In the genomic region with DNA sequence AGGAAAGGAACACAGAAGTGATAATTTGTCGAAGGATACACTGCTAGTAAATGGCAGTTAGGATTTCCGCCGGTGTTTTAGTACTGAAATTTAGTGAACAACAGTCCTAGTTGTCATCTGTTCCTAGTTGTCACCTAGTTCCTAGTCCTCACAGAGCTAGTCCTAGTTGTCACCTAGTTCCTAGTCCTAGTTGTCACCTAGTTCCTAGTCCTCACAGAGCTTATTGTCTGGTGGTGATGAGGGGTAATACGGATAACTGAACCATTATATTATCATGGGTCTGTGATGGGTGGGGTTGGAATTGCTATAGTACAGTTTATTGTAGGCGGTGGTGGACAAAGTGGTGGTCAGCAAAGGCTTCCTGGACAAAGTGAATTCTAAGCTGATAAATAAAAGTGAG, we compare ENCODE assay signal across 14 cellular contexts. TPM values are rescaled to one million over a fixed set of nuclear protein-coding genes. Genes with fewer than 3 reads are reported as not detected.
DNase-seq lines count a peak whose midpoint lies in the region; ATAC-seq, FAIRE-seq and TF ChIP-seq lines count a peak whose summit lies in the region.
"Had no signal": no experiment of that assay in that cellular context is flagged by ENCODE, and none has a peak within 500 bp of the region (broad histone marks: within the 10 kb centered on the region; RNA-seq: fewer than 3 reads in every experiment).

No MANE protein-coding gene starts in this region.

- no peak for DNase-seq in CD4-positive, alpha-beta T cell
- no peak for DNase-seq in HTR-8/SVneo (ENCODE audit: insufficient read length, low spot score)
- DNase-seq in activated naive CD8-positive, alpha-beta T cell treated with anti-CD3 and anti-CD28 coated beads, Interleukin-2, amount 10 ng/mL, durations not matched to agents 7 days and 5 days, result no peak
- DNase-seq in mesothelial cell of epicardium (ENCODE audit: low spot score in 2 of 2, unreplicated experiment in 2 of 2), result no peak
- DNase-seq in HUDEP-2 (lab: John Stamatoyannopoulos, UW; ENCODE audit: unreplicated experiment in 76 of 76), result no peak
- DNase-seq in OCI-M1 (lab: John Stamatoyannopoulos, UW), result no peak
- DNase-seq: aorta; DMS79 treated with DMSO at 0.1 percent for 48 hours; H7; NK-92 treated with Interleukin-12 subunit alpha and Interleukin-12 subunit beta, amount 100 ng/mL, for 24 hours; stimulated activated CD4-positive, alpha-beta T cell treated with anti-CD3 and anti-CD28 coated beads, Interleukin-15, amount 100 ng/mL, for 24 hours had no signal

- no peak overlapping the region for H3K27ac ChIP-seq in CD4-positive, alpha-beta T cell (ENCODE audit: low read depth, low read length)
- H3K27ac ChIP-seq: VCaP had no signal

- no peak for ATAC-seq in CD4-positive, alpha-beta T cell (ENCODE audit: poor library complexity)
- ATAC-seq in activated naive CD8-positive, alpha-beta T cell treated with anti-CD3 and anti-CD28 coated beads, Interleukin-2, amount 10 ng/mL, durations not matched to agents 7 days and 5 days (ENCODE audit: low read depth), result no peak
- ATAC-seq in GM19035 (IDR thresholded peaks at IDR 0.05; ENCODE audit: unreplicated experiment) (no peak), GM21390 (IDR thresholded peaks at IDR 0.05; ENCODE audit: unreplicated experiment) (no peak)

- H3K4me1 Mint-ChIP-seq in CD4-positive, alpha-beta T cell (ENCODE audit: low read depth), result peaks cover 48% of the 10 kb centered on the region
- peaks cover 29% of the 10 kb centered on the region for H3K4me1 Mint-ChIP-seq in activated naive CD8-positive, alpha-beta T cell treated with anti-CD3 and anti-CD28 coated beads, Interleukin-2, amount 10 ng/mL, durations not matched to agents 7 days and 5 days
- peaks cover 34% of the 10 kb centered on the region for H3K4me1 Mint-ChIP-seq in mesothelial cell of epicardium

- H3K4me3 Mint-ChIP-seq in CD4-positive, alpha-beta T cell, result peak overlapping the region; percentile 100
- peak overlapping the region; percentile 58 for H3K4me3 Mint-ChIP-seq in activated naive CD8-positive, alpha-beta T cell treated with anti-CD3 and anti-CD28 coated beads, Interleukin-2, amount 10 ng/mL, durations not matched to agents 7 days and 5 days
- H3K4me3 Mint-ChIP-seq in mesothelial cell of epicardium, result peak overlapping the region; percentile 92

- CTCF ChIA-PET in CD4-positive, alpha-beta T cell (lab: Charles Lee), result no interaction called here

- peaks cover 53% of the 10 kb centered on the region for H3K36me3 Mint-ChIP-seq in CD4-positive, alpha-beta T cell (ENCODE audit: low read depth)
- peaks cover 20% of the 10 kb centered on the region for H3K36me3 Mint-ChIP-seq in activated naive CD8-positive, alpha-beta T cell treated with anti-CD3 and anti-CD28 coated beads, Interleukin-2, amount 10 ng/mL, durations not matched to agents 7 days and 5 days
- peaks cover 8% of the 10 kb centered on the region for H3K36me3 Mint-ChIP-seq in mesothelial cell of epicardium

- H3K27me3 Mint-ChIP-seq in CD4-positive, alpha-beta T cell, result no peaks in the 10 kb centered on the region
- H3K27me3 Mint-ChIP-seq in activated naive CD8-positive, alpha-beta T cell treated with anti-CD3 and anti-CD28 coated beads, Interleukin-2, amount 10 ng/mL, durations not matched to agents 7 days and 5 days, result no peaks in the 10 kb centered on the region
- H3K27me3 Mint-ChIP-seq in mesothelial cell of epicardium (ENCODE audit: low read depth), result no peaks in the 10 kb centered on the region

- H3K9me3 ChIP-seq in CD4-positive, alpha-beta T cell (ENCODE audit: control insufficient read depth, low read length), result no peaks in the 10 kb centered on the region

- peak overlapping the region; percentile 91 for H3K27ac Mint-ChIP-seq in CD4-positive, alpha-beta T cell
- peak overlapping the region; percentile 10 for H3K27ac Mint-ChIP-seq in activated naive CD8-positive, alpha-beta T cell treated with anti-CD3 and anti-CD28 coated beads, Interleukin-2, amount 10 ng/mL, durations not matched to agents 7 days and 5 days
- no peak overlapping the region for H3K27ac Mint-ChIP-seq in mesothelial cell of epicardium

- no peaks in the 10 kb centered on the region for H3K9me3 Mint-ChIP-seq in CD4-positive, alpha-beta T cell
- H3K9me3 Mint-ChIP-seq in activated naive CD8-positive, alpha-beta T cell treated with anti-CD3 and anti-CD28 coated beads, Interleukin-2, amount 10 ng/mL, durations not matched to agents 7 days and 5 days, result no peaks in the 10 kb centered on the region
- H3K9me3 Mint-ChIP-seq in mesothelial cell of epicardium, result no peaks in the 10 kb centered on the region

- TF ChIP-seq CTCF in CD4-positive, alpha-beta T cell (IDR thresholded peaks at IDR 0.05), result no peak
- no peak for TF ChIP-seq CTCF in mesothelial cell of epicardium (IDR thresholded peaks at IDR 0.05; ENCODE audit: unreplicated experiment)

- FAIRE-seq in HTR-8/SVneo (lab: Jason Lieb, UNC), result peak; percentile 16

- intact Hi-C loops in CD4-positive, alpha-beta T cell (cut with DNase I, micrococcal nuclease), result loop anchor here (2.0 to 10.0 kb wide), 5 partner anchors 204 to 843 kb away; partner anchors contain the start of genes CAGE1 (in 2 of the 2), RIOK1 (in 2 of the 2), BLOC1S5 (in 1 of the 2) and SLC35B3 (in 1 of the 2)

- H3K27me3 ChIP-seq in CD4-positive, alpha-beta T cell (ENCODE audit: control insufficient read depth, insufficient read depth, low read length), result no peaks in the 10 kb centered on the region

- POLR2A ChIA-PET in CD4-positive, alpha-beta T cell (lab: Charles Lee), result interaction anchor here (0.6 kb wide), 1 partner anchor 11 kb away, joined by 3 read pairs; no protein-coding TSS in a partner anchor
- POLR2A ChIA-PET in activated naive CD8-positive, alpha-beta T cell treated with anti-CD3 and anti-CD28 coated beads, Interleukin-2, amount 10 ng/mL, durations not matched to agents 7 days and 5 days (lab: Charles Lee), result no interaction called here

RNA-seq across cellular contexts. Expression of gene SNRNP48, which starts 1.8 kb away (rescaled TPM):
- total RNA-seq in CD4-positive, alpha-beta T cell, result 10 to 100 TPM; 12.1 to 13.4 TPM
- 10 to 100 TPM; 19.8 to 21.6 TPM for total RNA-seq in activated naive CD8-positive, alpha-beta T cell treated with anti-CD3 and anti-CD28 coated beads, Interleukin-2, amount 10 ng/mL, durations not matched to agents 7 days and 5 days
- total RNA-seq in mesothelial cell of epicardium, result 11.9 to 14.2 TPM (median 13.0 TPM) in 3 replicates

RNA-seq across cellular contexts. Expression of gene DSP, which starts 50.3 kb away (rescaled TPM):
- total RNA-seq in CD4-positive, alpha-beta T cell, result under 1 TPM in 1 of 2 experiments, not detected in 1; 0.14 TPM
- total RNA-seq in activated naive CD8-positive, alpha-beta T cell treated with anti-CD3 and anti-CD28 coated beads, Interleukin-2, amount 10 ng/mL, durations not matched to agents 7 days and 5 days, result under 1 TPM; 0.11 to 0.17 TPM
- 163 to 172 TPM (median 171 TPM) in 3 replicates for total RNA-seq in mesothelial cell of epicardium

Comparison
In these comparisons a context has a peak if more than half of its experiments do, and no peak if none do; other contexts are left out.
1. RNA of gene DSP, which starts 50.3 kb away (total RNA-seq): 163 to 172 TPM in mesothelial cell of epicardium; 0.11 to 0.17 TPM in activated naive CD8-positive, alpha-beta T cell treated with anti-CD3 and anti-CD28 coated beads, Interleukin-2, amount 10 ng/mL, durations not matched to agents 7 days and 5 days and 0.14 TPM in CD4-positive, alpha-beta T cell; every median in the first group is over 100 times any median in the second.
2. Peak in every context shown above with its lines, with median percentiles within 50 percentile points of each other: H3K4me3 Mint-ChIP-seq.